In genomic region chr16:72203401-72203800, GRCh38 we compare ENCODE assay signal across 8 cellular contexts. TPM values are rescaled to one million over a fixed set of nuclear protein-coding genes. Genes with fewer than 3 reads are reported as not detected.
DNase-seq lines count a peak whose midpoint lies in the region; ATAC-seq and TF ChIP-seq lines count a peak whose summit lies in the region.

No MANE protein-coding gene starts in this region.

- no peaks in the 10 kb centered on the region for H3K9me3 Mint-ChIP-seq in activated T-cell treated with anti-CD3 and anti-CD28 coated beads, Interleukin-2, amount 50 U/mL, for 72 hours
- no peaks in the 10 kb centered on the region for H3K9me3 Mint-ChIP-seq in endothelial cell (ENCODE audit: unreplicated experiment)

- no peak overlapping the region for H3K27ac Mint-ChIP-seq in activated T-cell treated with anti-CD3 and anti-CD28 coated beads, Interleukin-2, amount 50 U/mL, for 72 hours
- no peak overlapping the region for H3K27ac Mint-ChIP-seq in endothelial cell (ENCODE audit: unreplicated experiment)

- ATAC-seq in GM19372 (IDR thresholded peaks at IDR 0.05; ENCODE audit: low read depth, unreplicated experiment) (peak; percentile 64), HG03520 (IDR thresholded peaks at IDR 0.05; ENCODE audit: unreplicated experiment) (peak; percentile 66), left colon (peak; percentile 19)
- ATAC-seq in activated T-cell treated with anti-CD3 and anti-CD28 coated beads, Interleukin-2, amount 50 U/mL, for 72 hours (replicated peaks in 1 of 2), result peak; percentile 78

- peak overlapping the region; percentile 56 to 60 for H3K4me3 Mint-ChIP-seq in activated T-cell treated with anti-CD3 and anti-CD28 coated beads, Interleukin-2, amount 50 U/mL, for 72 hours
- H3K4me3 Mint-ChIP-seq in endothelial cell (ENCODE audit: unreplicated experiment), result no peak overlapping the region

- intact Hi-C loops in left colon (cut with DNase I, micrococcal nuclease), result no loop called here

- peaks cover 26% of the 10 kb centered on the region for H3K4me1 Mint-ChIP-seq in activated T-cell treated with anti-CD3 and anti-CD28 coated beads, Interleukin-2, amount 50 U/mL, for 72 hours (ENCODE audit: low read depth)
- peaks cover 5% of the 10 kb centered on the region for H3K4me1 Mint-ChIP-seq in endothelial cell (ENCODE audit: unreplicated experiment)

- peaks cover 35% of the 10 kb centered on the region for H3K27me3 Mint-ChIP-seq in activated T-cell treated with anti-CD3 and anti-CD28 coated beads, Interleukin-2, amount 50 U/mL, for 72 hours (ENCODE audit: low read depth)
- peaks cover 2% of the 10 kb centered on the region for H3K27me3 Mint-ChIP-seq in endothelial cell (ENCODE audit: unreplicated experiment)

- no peaks in the 10 kb centered on the region for H3K36me3 Mint-ChIP-seq in activated T-cell treated with anti-CD3 and anti-CD28 coated beads, Interleukin-2, amount 50 U/mL, for 72 hours (ENCODE audit: insufficient read depth in 2 of 2)
- no peaks in the 10 kb centered on the region for H3K36me3 Mint-ChIP-seq in endothelial cell (ENCODE audit: low read depth, unreplicated experiment)

- DNase-seq in CD1c-positive myeloid dendritic cell (ENCODE audit: extremely low spot score), result peak; percentile 92
- DNase-seq in activated T-cell treated with anti-CD3 and anti-CD28 coated beads, Interleukin-2, amount 50 U/mL, for 72 hours, result peak; percentile 39 to 44
- no peak for DNase-seq in left colon
- DNase-seq in endothelial cell (ENCODE audit: low spot score), result no peak
- no peak for DNase-seq in NCI-H2029 treated with DMSO at 0.1 percent for 48 hours (lab: John Stamatoyannopoulos, UW)
- DNase-seq in SW480 (ENCODE audit: low spot score), result no peak

- no peak for TF ChIP-seq CTCF in endothelial cell (IDR thresholded peaks at IDR 0.05; ENCODE audit: unreplicated experiment)

RNA-seq across cellular contexts. Expression of gene PMFBP1, which starts 31.4 kb away (rescaled TPM):
- total RNA-seq in activated T-cell treated with anti-CD3 and anti-CD28 coated beads, Interleukin-2, amount 50 U/mL, for 72 hours, result 1 to 10 TPM; 1.8 to 2.6 TPM
- total RNA-seq in left colon (1 to 10 TPM; 6.4 to 7.4 TPM), endothelial cell (ENCODE audit: unreplicated experiment) (0.38 TPM)

Comparison
In these comparisons a context has a peak if more than half of its experiments do, and no peak if none do; other contexts are left out.
1. DNase-seq: peak in CD1c-positive myeloid dendritic cell (single experiment) and activated T-cell treated with anti-CD3 and anti-CD28 coated beads, Interleukin-2, amount 50 U/mL, for 72 hours (2 of 2); none in left colon (0 of 2), endothelial cell (single experiment), NCI-H2029 treated with DMSO at 0.1 percent for 48 hours (single experiment) and SW480 (single experiment).
2. ATAC-seq: peak in every context shown above with its lines; median percentile 78 in activated T-cell treated with anti-CD3 and anti-CD28 coated beads, Interleukin-2, amount 50 U/mL, for 72 hours; 66 in HG03520; 64 in GM19372; 19 in left colon.